In genomic region chr7:24334012-24334411, GRCh38 we compare ENCODE assay signal across 20 cellular contexts. TPM values are rescaled to one million over a fixed set of nuclear protein-coding genes. Genes with fewer than 3 reads are reported as not detected.
DNase-seq lines count a peak whose midpoint lies in the region; ATAC-seq and FAIRE-seq lines count a peak whose summit lies in the region.
"Had no signal": no experiment of that assay in that cellular context is flagged by ENCODE, and none has a peak within 500 bp of the region (broad histone marks: within the 10 kb centered on the region; RNA-seq: fewer than 3 reads in every experiment).

No MANE protein-coding gene starts in this region.

- FAIRE-seq in urothelium cell line (lab: Jason Lieb, UNC), result peak; percentile 61
- FAIRE-seq: A549, D721Med, G401.6, GM12892, GM18507, H54 had no signal

- intact Hi-C loops in left colon (cut with DNase I, micrococcal nuclease), result no loop called here

- peak; percentile 65 for ATAC-seq in left colon
- ATAC-seq: A549, GM23338 had no signal

- DNase-seq in DMS53 (lab: John Stamatoyannopoulos, UW), result peak; percentile 27
- DNase-seq in DMS53 treated with DMSO at 0.1 percent for 48 hours (lab: John Stamatoyannopoulos, UW; ENCODE audit: unreplicated experiment), result no peak
- DNase-seq in LHCN-M2 (ENCODE audit: low read depth), result peak; percentile 5
- no peak for DNase-seq in left colon
- DNase-seq in urothelium cell line (ENCODE audit: low spot score), result no peak
- DNase-seq in GM03348 (ENCODE audit: low spot score), result no peak
- no peak for DNase-seq in HUDEP-2 (lab: John Stamatoyannopoulos, UW; ENCODE audit: unreplicated experiment in 76 of 76)
- DNase-seq: AML-193; Caco-2; CD4-positive, alpha-beta T cell; HCEC 1CT had no signal

RNA-seq across cellular contexts. Expression of gene NPY, which starts 50.0 kb away (rescaled TPM):
- total RNA-seq in LHCN-M2 (2014; rRNA removed), result not detected in 2 replicates
- polyA plus RNA-seq in LHCN-M2 (2012), result not detected
- total RNA-seq in left colon, result under 1 TPM in 1 of 2 donors, not detected in 1; 0.55 TPM
- total RNA-seq: Caco-2; CD4-positive, alpha-beta T cell; GM23338; HT-29 had no signal
- polyA plus RNA-seq: A549, BJ had no signal

Comparison
In these comparisons a context has a peak if more than half of its experiments do, and no peak if none do; other contexts are left out.
1. DNase-seq: peak in DMS53 (single experiment) and LHCN-M2 (single experiment); none in DMS53 treated with DMSO at 0.1 percent for 48 hours (single experiment), left colon (0 of 2), urothelium cell line (single experiment), GM03348 (single experiment) and HUDEP-2 (0 of 76).